ENCODE assay signal across 9 cellular contexts in the genomic region with DNA sequence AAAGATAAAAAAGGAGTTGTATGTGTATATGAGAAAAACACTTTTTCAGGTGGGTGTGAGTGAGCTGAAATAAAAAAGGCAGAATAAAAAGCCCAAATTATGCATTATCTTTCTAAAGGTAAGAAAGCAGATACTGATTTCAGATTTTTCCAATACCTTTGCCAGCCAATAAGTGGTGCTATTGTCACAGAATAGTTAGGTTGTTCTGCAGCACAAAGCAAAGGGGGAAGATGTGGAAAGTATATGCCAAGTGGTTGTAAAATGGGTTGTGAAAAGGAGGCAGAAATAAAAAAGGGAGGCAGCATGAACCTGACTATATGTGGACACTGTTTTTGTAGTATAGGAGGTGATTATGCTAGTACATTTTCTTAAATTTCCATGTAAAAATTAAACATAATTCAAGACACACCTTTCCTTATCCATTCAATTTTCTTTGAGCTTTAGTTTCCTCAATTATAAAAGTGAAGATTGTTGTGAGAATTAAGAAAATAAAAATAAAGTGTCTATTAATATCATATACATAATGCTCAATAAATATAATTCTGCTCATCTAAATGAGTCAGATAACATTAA.
DNase-seq lines count a peak whose midpoint lies in the region; ATAC-seq, FAIRE-seq and TF ChIP-seq lines count a peak whose summit lies in the region.
"Had no signal": no experiment of that assay in that cellular context is flagged by ENCODE, and none has a peak within 500 bp of the region (broad histone marks: within the 10 kb centered on the region; RNA-seq: fewer than 3 reads in every experiment).

No MANE protein-coding gene starts in this region.

- DNase-seq in D721Med (ENCODE audit: insufficient read length, low spot score), result no peak
- peak; percentile 3 for DNase-seq in H7
- peak; percentile 2 for DNase-seq in NCI-H2171 (lab: John Stamatoyannopoulos, UW)
- DNase-seq in activated B cell treated with CpG ODN at 0.5 μM for 24 hours, result no peak
- DNase-seq in iPS-NIHi11 (ENCODE audit: low spot score), result peak; percentile 32
- DNase-seq in tibial nerve (ENCODE audit: low spot score in 2 of 2), result no peak
- DNase-seq in coronary artery (ENCODE audit: low spot score), result no peak
- DNase-seq in stimulated activated CD4-positive, alpha-beta T cell treated with anti-CD3 and anti-CD28 coated beads, Interleukin-4, amount 100 ng/mL, for 4 hours, result no peak

- intact Hi-C loops in activated B cell treated with CpG ODN at 0.5 μM for 24 hours (cut with micrococcal nuclease), result loop anchor here (1.0 to 5.0 kb wide), 4 partner anchors 275 to 1297 kb away; no protein-coding TSS in a partner anchor

- H3K36me3 Mint-ChIP-seq in activated B cell treated with CpG ODN at 0.5 μM for 24 hours (ENCODE audit: low read depth), result peaks cover 2% of the 10 kb centered on the region

- TF ChIP-seq CTCF in D721Med (IDR thresholded peaks at IDR 0.05; ENCODE audit: insufficient read depth, missing control alignments) (peak; percentile 79), activated B cell treated with CpG ODN at 0.5 μM for 24 hours (IDR thresholded peaks at IDR 0.05) (no peak), tibial nerve (IDR thresholded peaks at IDR 0.05) (peak; percentile 35 to 52 (median 44)), coronary artery (IDR thresholded peaks at IDR 0.05) (no peak)

- H3K27ac ChIP-seq in tibial nerve (no peak overlapping the region), coronary artery (no peak overlapping the region)
- H3K27ac ChIP-seq: SJSA1 had no signal

- no peaks in the 10 kb centered on the region for H3K27me3 Mint-ChIP-seq in activated B cell treated with CpG ODN at 0.5 μM for 24 hours

- H3K4me3 ChIP-seq in H7 (ENCODE audit: insufficient read depth, low read depth, low read length) (no peak overlapping the region), tibial nerve (no peak overlapping the region), coronary artery (no peak overlapping the region)
- H3K4me3 ChIP-seq: SJSA1 had no signal

- no peaks in the 10 kb centered on the region for H3K9me3 Mint-ChIP-seq in activated B cell treated with CpG ODN at 0.5 μM for 24 hours

- no peaks in the 10 kb centered on the region for H3K27me3 ChIP-seq in H7 (ENCODE audit: control insufficient read depth, insufficient read depth, low read length)
- H3K27me3 ChIP-seq in tibial nerve, result no peaks in the 10 kb centered on the region
- H3K27me3 ChIP-seq: SJSA1 had no signal

- H3K4me1 Mint-ChIP-seq in activated B cell treated with CpG ODN at 0.5 μM for 24 hours, result no peaks in the 10 kb centered on the region

- peaks cover 0 to 16% (median 0%) of the 10 kb centered on the region in 4 donors for H3K4me1 ChIP-seq in tibial nerve

- ATAC-seq in activated B cell treated with CpG ODN at 0.5 μM for 24 hours (ENCODE audit: low read depth), result peak; percentile 45

- no peaks in the 10 kb centered on the region for H3K9me3 ChIP-seq in tibial nerve
- H3K9me3 ChIP-seq: SJSA1 had no signal

- POLR2A ChIA-PET in activated B cell treated with CpG ODN at 0.5 μM for 24 hours (lab: Charles Lee), result no interaction called here

- H3K4me3 Mint-ChIP-seq in activated B cell treated with CpG ODN at 0.5 μM for 24 hours, result no peak overlapping the region

- FAIRE-seq in D721Med (lab: Jason Lieb, UNC), result peak; percentile 71

- TF ChIP-seq POLR2A in tibial nerve (IDR thresholded peaks at IDR 0.05), result no peak

- H3K36me3 ChIP-seq in H7 (replicated peaks; ENCODE audit: control insufficient read depth, insufficient read depth, low read length) (no peaks in the 10 kb centered on the region), tibial nerve (no peaks in the 10 kb centered on the region)
- H3K36me3 ChIP-seq: SJSA1 had no signal

- CTCF ChIA-PET in activated B cell treated with CpG ODN at 0.5 μM for 24 hours (lab: Charles Lee), result interaction anchor here (0.9 to 9.7 kb wide), 5 partner anchors 8 to 604 kb away, joined by 3 to 112 read pairs (median 3); no protein-coding TSS in a partner anchor

- TF ChIP-seq EP300 in tibial nerve (IDR thresholded peaks at IDR 0.05), result no peak

- no peak overlapping the region for H3K27ac Mint-ChIP-seq in activated B cell treated with CpG ODN at 0.5 μM for 24 hours

Comparison
In these comparisons a context has a peak if more than half of its experiments do, and no peak if none do; other contexts are left out.
1. DNase-seq: peak in H7 (single experiment), NCI-H2171 (single experiment) and iPS-NIHi11 (single experiment); none in D721Med (single experiment), activated B cell treated with CpG ODN at 0.5 μM for 24 hours (single experiment), tibial nerve (0 of 2), coronary artery (single experiment) and stimulated activated CD4-positive, alpha-beta T cell treated with anti-CD3 and anti-CD28 coated beads, Interleukin-4, amount 100 ng/mL, for 4 hours (0 of 2).
2. CTCF ChIP-seq: peak in D721Med (single experiment) and tibial nerve (5 of 5); none in activated B cell treated with CpG ODN at 0.5 μM for 24 hours (single experiment) and coronary artery (single experiment).